Comparison of ENCODE assay signal across 8 cellular contexts in genomic region chr10:25363638-25364037, GRCh38.
"Had no signal": no experiment of that assay in that cellular context is flagged by ENCODE, and none has a peak within 500 bp of the region (broad histone marks: within the 10 kb centered on the region; RNA-seq: fewer than 3 reads in every experiment).

No MANE protein-coding gene starts in this region.

- H3K4me1 ChIP-seq: HAP-1 had no signal

- ATAC-seq: GM23338, HCT116, K562 had no signal

- H3K36me3 ChIP-seq: HAP-1 had no signal

- FAIRE-seq: HTR-8/SVneo, K562 had no signal

- DNase-seq: H7, IMR-90, KG1 had no signal

- H2AFZ ChIP-seq: GM23338 had no signal

- H3K9me3 ChIP-seq: HAP-1 had no signal

- H3K4me3 ChIP-seq: GM23338, HAP-1, K562 had no signal

- H3K4me2 ChIP-seq: GM23338 had no signal
